8 cellular contexts compared by ENCODE assay signal in genomic region chr12:40168419-40168818, GRCh38. TPM values are rescaled to one million over a fixed set of nuclear protein-coding genes. Genes with fewer than 3 reads are reported as not detected.
DNase-seq lines count a peak whose midpoint lies in the region; ATAC-seq lines count a peak whose summit lies in the region.
"Not testable (repeated sequence)": the region's sequence is repeated elsewhere in the genome, so short reads cannot be mapped to it uniquely, and the experiment has no call there.

No MANE protein-coding gene starts in this region.

- not testable (repeated sequence) for H3K36me3 ChIP-seq in SJSA1

- peak overlapping the region; percentile 41 to 44 for H3K4me3 Mint-ChIP-seq in stimulated activated naive B cell treated with anti-CD40 and anti-IgM and Interleukin-4, amounts not matched to agents 10 μg/mL and 1 μg/mL and 100 μg/mL, for 72 hours

- H3K4me1 Mint-ChIP-seq in stimulated activated naive B cell treated with anti-CD40 and anti-IgM and Interleukin-4, amounts not matched to agents 10 μg/mL and 1 μg/mL and 100 μg/mL, for 72 hours: peaks cover 15 to 50% of the 10 kb centered on the region in 2 donors

- not testable (repeated sequence) for H3K27ac ChIP-seq in SJSA1

- H3K4me1 ChIP-seq in SJSA1 (replicated peaks): not testable (repeated sequence)

- H3K9me3 ChIP-seq in SJSA1 (replicated peaks): not testable (repeated sequence)

- peak; percentile 53 to 65 for DNase-seq in SJSA1 (ENCODE audit: low read depth in 1 of 2, low spot score in 2 of 2)
- DNase-seq in stimulated activated naive B cell treated with anti-CD40 and anti-IgM and Interleukin-4, amounts not matched to agents 10 μg/mL and 1 μg/mL and 100 μg/mL, for 72 hours: not testable (repeated sequence)

- ATAC-seq in GM18508 (IDR thresholded peaks at IDR 0.05; ENCODE audit: insufficient read depth, unreplicated experiment): peak; percentile 9
- ATAC-seq in GM19351 (IDR thresholded peaks at IDR 0.05; ENCODE audit: unreplicated experiment): peak; percentile 28
- ATAC-seq in GM21515 (IDR thresholded peaks at IDR 0.05; ENCODE audit: unreplicated experiment): peak; percentile 28
- peak; percentile 35 for ATAC-seq in HG02678 (IDR thresholded peaks at IDR 0.05; ENCODE audit: unreplicated experiment)
- ATAC-seq in HG03045 (IDR thresholded peaks at IDR 0.05; ENCODE audit: unreplicated experiment): peak; percentile 38
- peak; percentile 40 for ATAC-seq in HG03432 (IDR thresholded peaks at IDR 0.05; ENCODE audit: unreplicated experiment)
- peak; percentile 54 to 59 for ATAC-seq in stimulated activated naive B cell treated with anti-CD40 and anti-IgM and Interleukin-4, amounts not matched to agents 10 μg/mL and 1 μg/mL and 100 μg/mL, for 72 hours (replicated peaks)

- H3K27me3 ChIP-seq in SJSA1 (replicated peaks): not testable (repeated sequence)

- not testable (repeated sequence) for H3K4me3 ChIP-seq in SJSA1

- not testable (repeated sequence) for H3K27me3 Mint-ChIP-seq in stimulated activated naive B cell treated with anti-CD40 and anti-IgM and Interleukin-4, amounts not matched to agents 10 μg/mL and 1 μg/mL and 100 μg/mL, for 72 hours

- H3K9me3 Mint-ChIP-seq in stimulated activated naive B cell treated with anti-CD40 and anti-IgM and Interleukin-4, amounts not matched to agents 10 μg/mL and 1 μg/mL and 100 μg/mL, for 72 hours: not testable (repeated sequence)

- H3K27ac Mint-ChIP-seq in stimulated activated naive B cell treated with anti-CD40 and anti-IgM and Interleukin-4, amounts not matched to agents 10 μg/mL and 1 μg/mL and 100 μg/mL, for 72 hours: peak overlapping the region; percentile 68

- peaks cover 7 to 11% of the 10 kb centered on the region in 2 donors for H3K36me3 Mint-ChIP-seq in stimulated activated naive B cell treated with anti-CD40 and anti-IgM and Interleukin-4, amounts not matched to agents 10 μg/mL and 1 μg/mL and 100 μg/mL, for 72 hours

RNA-seq across cellular contexts. Expression of gene LRRK2, which starts 56.4 kb away (rescaled TPM):
- total RNA-seq in SJSA1 (2014; rRNA removed; shearing (Covaris generic)): 0.11 and 0.31 TPM in 2 replicates
